In the genomic region with DNA sequence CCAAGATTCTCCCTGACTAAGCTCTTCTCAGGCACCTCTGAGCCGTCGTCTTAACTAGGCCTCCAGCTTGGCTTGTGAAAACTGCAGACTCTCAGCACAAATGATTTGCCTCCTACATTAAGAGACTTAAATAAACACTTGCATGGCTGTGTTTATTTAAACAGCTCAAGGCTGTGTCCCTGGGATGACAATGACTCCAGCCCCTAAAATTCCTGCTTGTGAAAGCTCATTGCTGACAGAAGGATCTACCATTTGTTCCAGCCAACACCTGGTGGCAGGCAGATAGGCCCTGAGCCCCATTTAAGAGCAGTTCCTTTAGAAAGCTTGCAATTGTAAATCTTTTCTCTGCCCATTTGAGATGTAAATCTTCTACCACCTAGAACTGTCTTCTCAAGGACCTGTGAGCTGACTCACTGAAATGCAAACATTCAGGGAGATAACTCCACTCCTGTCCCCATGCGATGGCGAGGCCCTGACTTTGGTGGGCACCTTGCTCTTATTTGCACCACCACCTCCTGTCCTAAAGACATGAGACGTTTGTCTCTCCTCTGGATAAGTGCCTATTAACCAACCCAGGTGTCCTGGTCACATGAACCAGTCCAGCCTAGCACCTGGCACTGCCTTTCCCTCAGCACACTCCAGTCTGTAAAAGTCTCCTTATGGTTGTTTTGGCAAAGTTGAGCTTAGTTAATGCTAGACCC, we compare ENCODE assay signal across 20 cellular contexts. TPM values are rescaled to one million over a fixed set of nuclear protein-coding genes. Genes with fewer than 3 reads are reported as not detected.
DNase-seq lines count a peak whose midpoint lies in the region; ATAC-seq and TF ChIP-seq lines count a peak whose summit lies in the region.
"Had no signal": no experiment of that assay in that cellular context is flagged by ENCODE, and none has a peak within 500 bp of the region (broad histone marks: within the 10 kb centered on the region; RNA-seq: fewer than 3 reads in every experiment).

No MANE protein-coding gene starts in this region.

- H3K4me3 ChIP-seq in SJCRH30 (no peak overlapping the region), thyroid gland (replicated peaks in 1 of 3) (no peak overlapping the region), ovary (no peak overlapping the region)
- H3K4me3 ChIP-seq: psoas muscle, thoracic aorta had no signal

- H3K9me3 Mint-ChIP-seq in natural killer cell, result peaks cover 0 to 3% of the 10 kb centered on the region in 2 donors
- H3K9me3 Mint-ChIP-seq: activated naive CD8-positive, alpha-beta T cell treated with anti-CD3 and anti-CD28 coated beads, Interleukin-2, amount 10 ng/mL, durations not matched to agents 7 days and 5 days had no signal

- 48 to 79% methylated on average over 3 to 5 of the region's 5 CpGs for WGBS in thyroid gland, 2 donors
- 50 to 67% (median 61%) methylated on average over 5 of the region's 5 CpGs for WGBS in ovary, 3 donors

- H3K4me1 ChIP-seq in SJCRH30 (peaks cover 48% of the 10 kb centered on the region), thyroid gland (peaks cover 21 to 27% of the 10 kb centered on the region in 2 donors), ovary (ENCODE audit: insufficient read depth) (no peaks in the 10 kb centered on the region)
- H3K4me1 ChIP-seq: psoas muscle had no signal

- H3K27me3 Mint-ChIP-seq in natural killer cell (ENCODE audit: low read depth in 2 of 2), result no peaks in the 10 kb centered on the region
- H3K27me3 Mint-ChIP-seq: activated CD4-positive, alpha-beta T cell treated with anti-CD3 and anti-CD28 coated beads for 36 hours; activated naive CD8-positive, alpha-beta T cell treated with anti-CD3 and anti-CD28 coated beads, Interleukin-2, amount 10 ng/mL, durations not matched to agents 7 days and 5 days; stimulated activated memory B cell treated with anti-CD40 and anti-IgM and Interleukin-4, amounts not matched to agents 10 μg/mL and 1 μg/mL and 100 μg/mL, for 72 hours had no signal

- DNase-seq in DMS79 (lab: John Stamatoyannopoulos, UW) (peak; percentile 32), NCI-H2029 (lab: John Stamatoyannopoulos, UW) (peak; percentile 75), SJCRH30 (peak; percentile 71 to 78), thyroid gland (peak; percentile 45 to 50), ovary (no peak), NCI-H2107 treated with DMSO at 0.1 percent for 48 hours (lab: John Stamatoyannopoulos, UW; ENCODE audit: unreplicated experiment) (no peak), natural killer cell (no peak)
- DNase-seq: activated CD4-positive, alpha-beta T cell treated with anti-CD3 and anti-CD28 coated beads for 36 hours; activated naive CD8-positive, alpha-beta T cell treated with anti-CD3 and anti-CD28 coated beads, Interleukin-2, amount 10 ng/mL, durations not matched to agents 7 days and 5 days; AML-193; midbrain; NCI-H1436 treated with DMSO at 0.1 percent for 48 hours; NCI-H446 treated with DMSO at 0.1 percent for 48 hours; psoas muscle; stimulated activated CD4-positive, alpha-beta T cell treated with anti-CD3 and anti-CD28 coated beads, Interleukin-1b, Interleukin-23, amount 100 ng/mL, for 48 hours had no signal

- no peaks in the 10 kb centered on the region for H3K36me3 Mint-ChIP-seq in natural killer cell
- H3K36me3 Mint-ChIP-seq: activated naive CD8-positive, alpha-beta T cell treated with anti-CD3 and anti-CD28 coated beads, Interleukin-2, amount 10 ng/mL, durations not matched to agents 7 days and 5 days; stimulated activated memory B cell treated with anti-CD40 and anti-IgM and Interleukin-4, amounts not matched to agents 10 μg/mL and 1 μg/mL and 100 μg/mL, for 72 hours had no signal

- no peak for TF ChIP-seq EP300 in ovary (IDR thresholded peaks at IDR 0.05)

- no peak overlapping the region for H3K4me3 Mint-ChIP-seq in natural killer cell
- H3K4me3 Mint-ChIP-seq: activated CD4-positive, alpha-beta T cell treated with anti-CD3 and anti-CD28 coated beads for 36 hours; activated naive CD8-positive, alpha-beta T cell treated with anti-CD3 and anti-CD28 coated beads, Interleukin-2, amount 10 ng/mL, durations not matched to agents 7 days and 5 days; stimulated activated memory B cell treated with anti-CD40 and anti-IgM and Interleukin-4, amounts not matched to agents 10 μg/mL and 1 μg/mL and 100 μg/mL, for 72 hours had no signal

- no peaks in the 10 kb centered on the region for H3K36me3 ChIP-seq in SJCRH30
- H3K36me3 ChIP-seq in thyroid gland, result no peaks in the 10 kb centered on the region
- H3K36me3 ChIP-seq in ovary, result no peaks in the 10 kb centered on the region
- H3K36me3 ChIP-seq: thoracic aorta had no signal

- no peaks in the 10 kb centered on the region for H3K9me3 ChIP-seq in SJCRH30 (replicated peaks)
- no peaks in the 10 kb centered on the region for H3K9me3 ChIP-seq in thyroid gland
- no peaks in the 10 kb centered on the region for H3K9me3 ChIP-seq in ovary
- H3K9me3 ChIP-seq: psoas muscle, thoracic aorta had no signal

- TF ChIP-seq CTCF in thyroid gland (IDR thresholded peaks at IDR 0.05) (no peak), ovary (IDR thresholded peaks at IDR 0.05) (no peak), natural killer cell (IDR thresholded peaks at IDR 0.05) (no peak)

- H3K27ac ChIP-seq in SJCRH30 (peak overlapping the region; percentile 98), thyroid gland (peak overlapping the region in 2 of 3 donors; percentile 49 to 75), ovary (no peak overlapping the region)
- H3K27ac ChIP-seq: psoas muscle, thoracic aorta had no signal

- H3K27me3 ChIP-seq in SJCRH30, result no peaks in the 10 kb centered on the region
- no peaks in the 10 kb centered on the region for H3K27me3 ChIP-seq in thyroid gland
- H3K27me3 ChIP-seq in ovary, result no peaks in the 10 kb centered on the region

- H3K27ac Mint-ChIP-seq in natural killer cell, result no peak overlapping the region
- H3K27ac Mint-ChIP-seq: activated CD4-positive, alpha-beta T cell treated with anti-CD3 and anti-CD28 coated beads for 36 hours; activated naive CD8-positive, alpha-beta T cell treated with anti-CD3 and anti-CD28 coated beads, Interleukin-2, amount 10 ng/mL, durations not matched to agents 7 days and 5 days; activated T-helper 2 cell treated with anti-CD3 and anti-CD28 coated beads, Interferon-gamma antibody, Interleukin-2, Interleukin-4, amounts not matched to agents 10 μg/mL and 5 μg/mL and 100 μg/mL, durations not matched to agents 14 hours and 24 hours and 36 hours; stimulated activated memory B cell treated with anti-CD40 and anti-IgM and Interleukin-4, amounts not matched to agents 10 μg/mL and 1 μg/mL and 100 μg/mL, for 72 hours had no signal

- intact Hi-C loops in thyroid gland (cut with DNase I) (no loop called here), ovary (cut with DNase I) (no loop called here), natural killer cell (cut with micrococcal nuclease) (no loop called here)

- ATAC-seq in natural killer cell, result no peak
- ATAC-seq: activated CD4-positive, alpha-beta T cell treated with anti-CD3 and anti-CD28 coated beads for 36 hours; stimulated activated memory B cell treated with anti-CD40 and anti-IgM and Interleukin-4, amounts not matched to agents 10 μg/mL and 1 μg/mL and 100 μg/mL, for 72 hours had no signal

- peak in 1 of 2 donors; percentile 23 for TF ChIP-seq POLR2A in thyroid gland (IDR thresholded peaks at IDR 0.05)
- TF ChIP-seq POLR2A in ovary (IDR thresholded peaks at IDR 0.05), result no peak

- H3K4me1 Mint-ChIP-seq in natural killer cell, result no peaks in the 10 kb centered on the region
- H3K4me1 Mint-ChIP-seq: activated CD4-positive, alpha-beta T cell treated with anti-CD3 and anti-CD28 coated beads for 36 hours; activated naive CD8-positive, alpha-beta T cell treated with anti-CD3 and anti-CD28 coated beads, Interleukin-2, amount 10 ng/mL, durations not matched to agents 7 days and 5 days; stimulated activated memory B cell treated with anti-CD40 and anti-IgM and Interleukin-4, amounts not matched to agents 10 μg/mL and 1 μg/mL and 100 μg/mL, for 72 hours had no signal

RNA-seq across cellular contexts. Expression of a gene that starts 15.1 kb away (rescaled TPM):
- total RNA-seq in SJCRH30 (2014; rRNA removed; shearing (Covaris generic)), result 15.8 and 20.6 TPM in 2 replicates
- total RNA-seq in thyroid gland (100 to 1,000 TPM in 3 of 4 donors, 10 to 100 TPM in 1; 67.9 to 318 (median 238) TPM), ovary (1 to 10 TPM in 3 of 7 donors, under 1 TPM in 1, not detected in 3; 0.65 to 4.7 (median 4.4) TPM), natural killer cell (not detected)
- polyA plus RNA-seq in ovary, result 1 to 10 TPM in 1 of 2 donors, under 1 TPM in 1; 0.25 to 2.3 TPM
- total RNA-seq: activated CD4-positive, alpha-beta T cell treated with anti-CD3 and anti-CD28 coated beads for 36 hours; activated naive CD8-positive, alpha-beta T cell treated with anti-CD3 and anti-CD28 coated beads, Interleukin-2, amount 10 ng/mL, durations not matched to agents 7 days and 5 days; activated T-helper 2 cell treated with anti-CD3 and anti-CD28 coated beads, Interferon-gamma antibody, Interleukin-2, Interleukin-4, amounts not matched to agents 10 μg/mL and 5 μg/mL and 100 μg/mL, durations not matched to agents 14 hours and 24 hours and 36 hours; fibroblast of lung; glomerular endothelial cell; psoas muscle had no signal
- polyA plus RNA-seq: fibroblast of lung had no signal

Comparison
In these comparisons a context has a peak if more than half of its experiments do, and no peak if none do; other contexts are left out.
1. DNase-seq: peak in DMS79 (single experiment), NCI-H2029 (single experiment), SJCRH30 (2 of 2) and thyroid gland (2 of 2); none in ovary (0 of 5), NCI-H2107 treated with DMSO at 0.1 percent for 48 hours (single experiment) and natural killer cell (single experiment).
2. H3K27ac ChIP-seq: peak in SJCRH30 (single experiment) and thyroid gland (2 of 3); none in ovary (0 of 2).